ENCODE assay signal across 8 cellular contexts in the genomic region with DNA sequence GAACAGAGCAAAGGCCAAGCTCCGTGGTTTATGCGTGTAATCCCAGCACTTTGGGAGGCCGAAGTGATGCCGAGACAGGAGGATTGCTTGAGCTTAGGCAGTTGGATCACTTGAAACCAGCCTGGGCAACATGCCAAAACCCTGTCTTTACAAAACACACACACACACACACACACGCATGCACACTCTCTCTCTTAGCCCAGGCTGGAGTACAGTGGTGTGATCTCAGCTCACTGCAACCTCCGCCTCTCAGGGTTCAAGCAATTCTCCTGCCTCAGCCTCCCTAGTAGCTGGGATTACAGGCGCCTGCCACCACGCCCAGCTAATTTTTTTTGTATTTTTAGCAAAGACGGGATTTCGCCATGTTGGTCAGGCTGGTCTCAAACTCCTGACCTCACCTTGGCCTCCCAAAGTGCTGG. TPM values are rescaled to one million over a fixed set of nuclear protein-coding genes. Genes with fewer than 3 reads are reported as not detected.
DNase-seq lines count a peak whose midpoint lies in the region; FAIRE-seq and TF ChIP-seq lines count a peak whose summit lies in the region.
"Not testable (repeated sequence)": the region's sequence is repeated elsewhere in the genome, so short reads cannot be mapped to it uniquely, and the experiment has no call there.

No MANE protein-coding gene starts in this region.

- not testable (repeated sequence) for H3K27me3 Mint-ChIP-seq in astrocyte (ENCODE audit: low read depth, unreplicated experiment)

- not testable (repeated sequence) for H3K4me1 Mint-ChIP-seq in astrocyte (ENCODE audit: low read depth, unreplicated experiment)

- DNase-seq in AG04450 (ENCODE audit: low read depth, low spot score) (peak; percentile 68), H4 (ENCODE audit: low spot score) (peak; percentile 75), NCI-H187 (lab: John Stamatoyannopoulos, UW) (peak; percentile 29 to 32), NCI-H748 (lab: John Stamatoyannopoulos, UW; ENCODE audit: unreplicated experiment) (peak; percentile 74), astrocyte (ENCODE audit: low read depth) (peak; percentile 66), erythroblast (lab: John Stamatoyannopoulos, UW) (peak; percentile 14 to 26), iris pigment epithelial cell (ENCODE audit: low read depth) (peak; percentile 91), renal cortical epithelial cell (ENCODE audit: low read depth) (peak; percentile 16)

- POLR2A ChIA-PET in AG04450 (lab: Yijun Ruan, JAX), result interaction anchor here (0.5 to 0.8 kb wide), 6 partner anchors 14 to 420 kb away, joined by 3 to 9 read pairs (median 4); partner anchors contain the start of gene ZFYVE1

- not testable (repeated sequence) for H2AFZ ChIP-seq in astrocyte (ENCODE audit: low read depth, low read length)

- not testable (repeated sequence) for TF ChIP-seq CTCF in AG04450 (IDR thresholded peaks at IDR 0.05; ENCODE audit: low read depth, low read length); astrocyte (IDR thresholded peaks at IDR 0.05; ENCODE audit: insufficient read depth, low read depth, low read length)

- peaks cover 19% of the 10 kb centered on the region for H3K36me3 ChIP-seq in astrocyte (ENCODE audit: insufficient read depth, low read length)

- CTCF ChIA-PET in AG04450 (lab: Charles Lee), result interaction anchor here (0.6 to 2.2 kb wide), 7 partner anchors 13 to 448 kb away, joined by 3 to 10 read pairs (median 5); no protein-coding TSS in a partner anchor

- not testable (repeated sequence) for H3K9me3 Mint-ChIP-seq in astrocyte (ENCODE audit: unreplicated experiment)

- not testable (repeated sequence) for TF ChIP-seq POLR2A in erythroblast (IDR thresholded peaks at IDR 0.05; ENCODE audit: low read length)

- H3K4me1 ChIP-seq in astrocyte (ENCODE audit: insufficient read depth, low read length), result not testable (repeated sequence)

- not testable (repeated sequence) for H3K9me3 ChIP-seq in AG04450 (ENCODE audit: control insufficient read depth, insufficient read depth, low read length); astrocyte (ENCODE audit: insufficient read depth, low read depth, low read length)

- not testable (repeated sequence) for H3K4me2 ChIP-seq in astrocyte (ENCODE audit: low read length)

- FAIRE-seq in astrocyte (lab: Jason Lieb, UNC), result not testable (repeated sequence)

- peak overlapping the region; percentile 39 for H3K27ac ChIP-seq in AG04450 (ENCODE audit: low read depth, low read length)
- H3K27ac ChIP-seq in astrocyte (ENCODE audit: low read depth, low read length), result not testable (repeated sequence)

- not testable (repeated sequence) for H3K4me3 ChIP-seq in AG04450 (ENCODE audit: low read depth, low read length); astrocyte (ENCODE audit: insufficient read depth, low read depth, low read length)

- H3K27me3 ChIP-seq in AG04450 (ENCODE audit: control insufficient read depth, insufficient read depth, low read length); astrocyte (ENCODE audit: insufficient read depth, low read length): not testable (repeated sequence)

- not testable (repeated sequence) for H3K79me2 ChIP-seq in astrocyte (ENCODE audit: insufficient read depth, low read length)

- H3K27ac Mint-ChIP-seq in astrocyte (ENCODE audit: unreplicated experiment), result not testable (repeated sequence)

- not testable (repeated sequence) for H4K20me1 ChIP-seq in astrocyte (ENCODE audit: insufficient read depth, low read length)

- not testable (repeated sequence) for H3K4me3 Mint-ChIP-seq in astrocyte (ENCODE audit: unreplicated experiment)

- not testable (repeated sequence) for H3K9ac ChIP-seq in astrocyte (ENCODE audit: low read length)

- peaks cover 32% of the 10 kb centered on the region for H3K36me3 Mint-ChIP-seq in astrocyte (ENCODE audit: low read depth, unreplicated experiment)

RNA-seq across cellular contexts. Expression of gene DCAF4, which starts 36.1 kb away (rescaled TPM):
- 14.7 and 14.8 TPM in 2 replicates for polyA plus RNA-seq in AG04450 (2011; rRNA removed)
- polyA minus RNA-seq in AG04450 (2011; rRNA and poly(A)+ RNA removed), result 19.2 and 27.9 TPM in 2 replicates
- 14.0 and 19.4 TPM in 2 replicates for total RNA-seq in H4 (2014; rRNA removed; shearing (Covaris generic))
- total RNA-seq in astrocyte, result 33.5 and 34.3 TPM in 2 replicates
- total RNA-seq in renal cortical epithelial cell, result 42.7 and 45.6 TPM in 2 replicates

Comparison
In these comparisons a context has a peak if more than half of its experiments do, and no peak if none do; other contexts are left out.
1. DNase-seq: peak in every context shown above with its lines; median percentile 91 in iris pigment epithelial cell; 75 in H4; 74 in NCI-H748; 68 in AG04450; 66 in astrocyte; 30 in NCI-H187; 20 in erythroblast; 16 in renal cortical epithelial cell.